ENCODE assay signal across 1 cellular context in genomic region chr17:72560303-72561247, GRCh38.
TF ChIP-seq lines count a peak whose summit lies in the region.

No MANE protein-coding gene starts in this region.

TF ChIP-seq in H1, 55 proteins besides CTCF, POLR2A, EP300 and RAD21 (continued from another document):
- TF ChIP-seq CTBP2 (IDR thresholded peaks at IDR 0.05; ENCODE audit: borderline replicate concordance, insufficient read depth, insufficient read length, low read length) (no peak), RFX5 (IDR thresholded peaks at IDR 0.05; ENCODE audit: borderline replicate concordance, low read depth, low read length) (no peak), SUZ12 (IDR thresholded peaks at IDR 0.05; ENCODE audit: low read length) (no peak), CHD1 (IDR thresholded peaks at IDR 0.05; ENCODE audit: low read depth, low read length) (no peak), USF2 (IDR thresholded peaks at IDR 0.05; ENCODE audit: low read length) (no peak), E2F6 (IDR thresholded peaks at IDR 0.05) (no peak), FOSL1 (IDR thresholded peaks at IDR 0.05; ENCODE audit: insufficient read depth, low read depth, low read length) (no peak)
TF ChIP-seq in H1: peak in this region for 0.
